9 cellular contexts compared by ENCODE assay signal in the genomic region with DNA sequence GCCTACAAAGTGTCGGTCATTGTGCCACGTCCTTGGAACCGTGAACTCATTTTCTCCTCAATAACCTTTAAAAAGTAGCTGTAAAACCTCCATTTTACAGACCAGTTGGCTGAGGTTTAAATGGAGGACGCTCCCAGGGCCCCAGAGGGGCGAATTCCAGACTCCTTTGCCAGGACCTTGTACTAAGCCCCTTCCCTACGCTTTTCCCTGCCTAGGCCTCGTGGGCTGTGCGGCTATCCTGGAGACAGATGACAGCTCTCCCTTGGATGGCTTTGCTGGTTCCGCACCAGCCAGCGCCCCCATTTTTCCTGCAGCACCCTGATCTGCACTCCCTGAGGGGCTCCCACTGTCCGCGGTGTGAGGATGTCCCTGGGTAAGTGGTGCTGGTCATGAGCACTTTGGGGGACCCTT. TPM values are rescaled to one million over a fixed set of nuclear protein-coding genes. Genes with fewer than 3 reads are reported as not detected.
A peak's percentile ranks its signal among the peaks of the same experiment; 100 is the strongest.
DNase-seq lines count a peak whose midpoint lies in the region; ATAC-seq and TF ChIP-seq lines count a peak whose summit lies in the region.
"Had no signal": no experiment of that assay in that cellular context is flagged by ENCODE, and none has a peak within 500 bp of the region (broad histone marks: within the 10 kb centered on the region; RNA-seq: fewer than 3 reads in every experiment).

No MANE protein-coding gene starts in this region.

- peaks cover 2% of the 10 kb centered on the region for H3K27me3 Mint-ChIP-seq in activated T-helper 1 cell treated with anti-CD3 and anti-CD28 coated beads, Interleukin-12 subunit alpha, Interleukin-12 subunit beta, Interleukin-2, Interleukin-4 antibody, amounts not matched to agents 30 ng/mL and 10 ng/mL and 1 ng/mL, durations not matched to agents 14 hours and 24 hours and 36 hours (ENCODE audit: insufficient read depth)

- H3K9ac ChIP-seq in smooth muscle cell (ENCODE audit: low read depth), result peak overlapping the region; percentile 93

- no peak for TF ChIP-seq CTCF in HEK293 (tag by site-specific recombination; IDR thresholded peaks at IDR 0.05)
- TF ChIP-seq CTCF in smooth muscle cell (IDR thresholded peaks at IDR 0.05; ENCODE audit: borderline replicate concordance, insufficient read depth, poor library complexity, severe bottlenecking), result no peak

- H3K27ac ChIP-seq in HEK293 (ENCODE audit: extremely low read depth, low read depth, low read length) (no peak overlapping the region), iPS DF 6.9 (ENCODE audit: low read length) (no peak overlapping the region), smooth muscle cell (ENCODE audit: low read depth) (peak overlapping the region; percentile 73)

- no peaks in the 10 kb centered on the region for H3F3A ChIP-seq in smooth muscle cell (ENCODE audit: low read depth)

- CTCF ChIA-PET in HEK293 (lab: Yijun Ruan, JAX), result interaction anchor here (0.6 to 4.0 kb wide), 9 partner anchors 9 to 225 kb away, joined by 3 to 64 read pairs (median 6); partner anchors contain the start of genes RALGAPB and SNHG17

- H2AFZ ChIP-seq in smooth muscle cell (ENCODE audit: low read depth), result peak overlapping the region; percentile 92

- H3K36me3 ChIP-seq in HEK293 (ENCODE audit: control insufficient read depth in 2 of 2, insufficient read depth in 1 of 2, low read length in 2 of 2), result peaks cover 0 to 36% of the 10 kb centered on the region in 2 experiments; a peak in 1 of 3 replicates
- peaks cover 6% of the 10 kb centered on the region; the same call in 1 of the 2 replicates for H3K36me3 ChIP-seq in iPS DF 6.9 (ENCODE audit: control insufficient read depth, insufficient read depth, low read length)
- H3K36me3 ChIP-seq in smooth muscle cell (ENCODE audit: low read depth), result no peaks in the 10 kb centered on the region

- H3K9me3 ChIP-seq in HEK293 (ENCODE audit: control insufficient read depth, insufficient read depth, low read depth, low read length) (no peaks in the 10 kb centered on the region), iPS DF 6.9 (ENCODE audit: control insufficient read depth, insufficient read depth, low read length) (no peaks in the 10 kb centered on the region), smooth muscle cell (replicated peaks; ENCODE audit: low read depth) (no peaks in the 10 kb centered on the region)

- no peaks in the 10 kb centered on the region for H4K20me1 ChIP-seq in smooth muscle cell (ENCODE audit: low read depth)

- DNase-seq in activated T-helper 1 cell treated with anti-CD3 and anti-CD28 coated beads, Interleukin-12 subunit alpha, Interleukin-12 subunit beta, Interleukin-2, Interleukin-4 antibody, amounts not matched to agents 30 ng/mL and 10 ng/mL and 1 ng/mL, durations not matched to agents 14 hours and 24 hours and 36 hours (ENCODE audit: low spot score), result no peak
- no peak for DNase-seq in iPS DF 6.9 (ENCODE audit: low read depth, low spot score)
- no peak for DNase-seq in smooth muscle cell (lab: John Stamatoyannopoulos, UW; ENCODE audit: unreplicated experiment)
- no peak for DNase-seq in RKO (ENCODE audit: low spot score)
- DNase-seq in NCI-H1417 (lab: John Stamatoyannopoulos, UW), result no peak
- no peak for DNase-seq in NCI-H1048 (lab: John Stamatoyannopoulos, UW)
- DNase-seq: dermis blood vessel endothelial cell had no signal

- no CpG with 5 or more reads among the region's 12 CpGs for WGBS in iPS DF 6.9 (ENCODE audit: insufficient coverage, insufficient read length)
- WGBS in smooth muscle cell (ENCODE audit: low lambda C conversion rate), result 62% methylated on average over 12 of the region's 12 CpGs

- POLR2A ChIA-PET in HEK293 (lab: Yijun Ruan, JAX), result interaction anchor here (0.5 to 3.1 kb wide), 5 partner anchors 13 to 42 kb away, joined by 4 to 96 read pairs (median 9); partner anchors contain the start of genes RALGAPB and SNHG17

- intact Hi-C loops in activated T-helper 1 cell treated with anti-CD3 and anti-CD28 coated beads, Interleukin-12 subunit alpha, Interleukin-12 subunit beta, Interleukin-2, Interleukin-4 antibody, amounts not matched to agents 30 ng/mL and 10 ng/mL and 1 ng/mL, durations not matched to agents 14 hours and 24 hours and 36 hours (cut with micrococcal nuclease), result no loop called here

- ATAC-seq in HG03460 (IDR thresholded peaks at IDR 0.05; ENCODE audit: unreplicated experiment), result no peak

- H3K4me1 Mint-ChIP-seq in activated T-helper 1 cell treated with anti-CD3 and anti-CD28 coated beads, Interleukin-12 subunit alpha, Interleukin-12 subunit beta, Interleukin-2, Interleukin-4 antibody, amounts not matched to agents 30 ng/mL and 10 ng/mL and 1 ng/mL, durations not matched to agents 14 hours and 24 hours and 36 hours (ENCODE audit: low read depth), result peaks cover 38% of the 10 kb centered on the region

- no peaks in the 10 kb centered on the region for H3K9me3 Mint-ChIP-seq in activated T-helper 1 cell treated with anti-CD3 and anti-CD28 coated beads, Interleukin-12 subunit alpha, Interleukin-12 subunit beta, Interleukin-2, Interleukin-4 antibody, amounts not matched to agents 30 ng/mL and 10 ng/mL and 1 ng/mL, durations not matched to agents 14 hours and 24 hours and 36 hours

- H3K4me3 ChIP-seq in HEK293 (ENCODE audit: low read depth, low read length) (peak overlapping the region; percentile 89), iPS DF 6.9 (ENCODE audit: low read length) (peak overlapping the region; percentile 60; the same call in 1 of the 2 replicates), smooth muscle cell (peak overlapping the region; percentile 98)

- H3K79me2 ChIP-seq in smooth muscle cell (ENCODE audit: low read depth), result no peaks in the 10 kb centered on the region

- H3K4me2 ChIP-seq in smooth muscle cell, result peak overlapping the region; percentile 99

- H3K4me3 Mint-ChIP-seq in activated T-helper 1 cell treated with anti-CD3 and anti-CD28 coated beads, Interleukin-12 subunit alpha, Interleukin-12 subunit beta, Interleukin-2, Interleukin-4 antibody, amounts not matched to agents 30 ng/mL and 10 ng/mL and 1 ng/mL, durations not matched to agents 14 hours and 24 hours and 36 hours, result peak overlapping the region; percentile 84

- H3K27me3 ChIP-seq in iPS DF 6.9 (ENCODE audit: control insufficient read depth, insufficient read depth, low read length), result no peaks in the 10 kb centered on the region
- no peaks in the 10 kb centered on the region for H3K27me3 ChIP-seq in smooth muscle cell (ENCODE audit: low read depth)

- H3K4me1 ChIP-seq in HEK293 (ENCODE audit: control insufficient read depth, insufficient read depth, low read length) (peaks cover 3% of the 10 kb centered on the region), iPS DF 6.9 (ENCODE audit: control insufficient read depth, insufficient read depth, low read length) (peaks cover 2% of the 10 kb centered on the region; the same call in 1 of the 2 replicates), smooth muscle cell (ENCODE audit: low read depth) (peaks cover 5% of the 10 kb centered on the region)

- H3K27ac Mint-ChIP-seq in activated T-helper 1 cell treated with anti-CD3 and anti-CD28 coated beads, Interleukin-12 subunit alpha, Interleukin-12 subunit beta, Interleukin-2, Interleukin-4 antibody, amounts not matched to agents 30 ng/mL and 10 ng/mL and 1 ng/mL, durations not matched to agents 14 hours and 24 hours and 36 hours, result peak overlapping the region; percentile 29

- H3K36me3 Mint-ChIP-seq in activated T-helper 1 cell treated with anti-CD3 and anti-CD28 coated beads, Interleukin-12 subunit alpha, Interleukin-12 subunit beta, Interleukin-2, Interleukin-4 antibody, amounts not matched to agents 30 ng/mL and 10 ng/mL and 1 ng/mL, durations not matched to agents 14 hours and 24 hours and 36 hours (ENCODE audit: low read depth), result peaks cover 13% of the 10 kb centered on the region

TF ChIP-seq in HEK293, 187 proteins besides CTCF, POLR2A, EP300 and RAD21:
- TF ChIP-seq ZNF701 (tag by site-specific recombination; IDR thresholded peaks at IDR 0.05) (no peak), ZBTB17 (tag by site-specific recombination; IDR thresholded peaks at IDR 0.05) (no peak), ZNF223 (tag by site-specific recombination; IDR thresholded peaks at IDR 0.05) (peak; percentile 57; the same call in 1 of the 2 replicates)

RNA-seq across cellular contexts. Expression of gene SNHG17, which starts 12.1 kb away (rescaled TPM):
- total RNA-seq in activated T-helper 1 cell treated with anti-CD3 and anti-CD28 coated beads, Interleukin-12 subunit alpha, Interleukin-12 subunit beta, Interleukin-2, Interleukin-4 antibody, amounts not matched to agents 30 ng/mL and 10 ng/mL and 1 ng/mL, durations not matched to agents 14 hours and 24 hours and 36 hours, result 89.8 and 104 TPM in 2 replicates
- total RNA-seq in smooth muscle cell, result 5.5 and 6.7 TPM in 2 replicates
- polyA plus RNA-seq in smooth muscle cell, result 19.6 and 26.4 TPM in 2 replicates

RNA-seq across cellular contexts. Expression of gene RALGAPB, which starts 25.4 kb away (rescaled TPM):
- 31.0 and 32.4 TPM in 2 replicates for total RNA-seq in activated T-helper 1 cell treated with anti-CD3 and anti-CD28 coated beads, Interleukin-12 subunit alpha, Interleukin-12 subunit beta, Interleukin-2, Interleukin-4 antibody, amounts not matched to agents 30 ng/mL and 10 ng/mL and 1 ng/mL, durations not matched to agents 14 hours and 24 hours and 36 hours
- total RNA-seq in smooth muscle cell, result 33.3 and 43.2 TPM in 2 replicates
- 8.9 and 11.4 TPM in 2 replicates for polyA plus RNA-seq in smooth muscle cell

Comparison
In these comparisons a context has a peak if more than half of its experiments do, and no peak if none do; other contexts are left out.
1. RNA of gene SNHG17, which starts 12.1 kb away (total RNA-seq): 89.8 to 104 TPM in activated T-helper 1 cell treated with anti-CD3 and anti-CD28 coated beads, Interleukin-12 subunit alpha, Interleukin-12 subunit beta, Interleukin-2, Interleukin-4 antibody, amounts not matched to agents 30 ng/mL and 10 ng/mL and 1 ng/mL, durations not matched to agents 14 hours and 24 hours and 36 hours; 5.5 to 6.7 TPM in smooth muscle cell; every median in the first group is over 10 times any median in the second.
2. Peak in every context shown above with its lines, with median percentiles within 50 percentile points of each other: H3K4me3 ChIP-seq.